Comparison of ENCODE assay signal across 1 cellular context in the genomic region with DNA sequence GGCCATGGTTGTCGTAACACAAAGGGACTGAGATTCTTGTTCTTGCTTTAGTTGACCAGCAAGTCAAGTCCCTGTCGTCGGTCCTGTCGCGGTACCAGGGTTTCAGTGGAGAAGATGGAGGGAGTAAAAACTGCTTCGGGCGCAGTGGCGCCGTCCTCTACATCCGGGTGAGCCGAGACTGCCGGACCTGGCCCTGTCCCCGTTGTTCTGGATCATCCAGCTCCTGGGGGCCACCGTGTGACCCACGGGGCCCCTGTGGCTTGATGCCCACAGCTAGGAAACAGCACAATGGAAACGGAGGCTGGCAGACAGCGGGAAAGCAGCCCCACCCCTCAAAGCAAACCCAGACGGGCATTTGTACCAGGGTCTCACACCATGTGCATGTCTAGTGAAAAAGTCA.
TF ChIP-seq lines count a peak whose summit lies in the region.

No MANE protein-coding gene starts in this region.

TF ChIP-seq in K562, 482 proteins besides CTCF, POLR2A, EP300 and RAD21:
- TF ChIP-seq, protein P1, sequence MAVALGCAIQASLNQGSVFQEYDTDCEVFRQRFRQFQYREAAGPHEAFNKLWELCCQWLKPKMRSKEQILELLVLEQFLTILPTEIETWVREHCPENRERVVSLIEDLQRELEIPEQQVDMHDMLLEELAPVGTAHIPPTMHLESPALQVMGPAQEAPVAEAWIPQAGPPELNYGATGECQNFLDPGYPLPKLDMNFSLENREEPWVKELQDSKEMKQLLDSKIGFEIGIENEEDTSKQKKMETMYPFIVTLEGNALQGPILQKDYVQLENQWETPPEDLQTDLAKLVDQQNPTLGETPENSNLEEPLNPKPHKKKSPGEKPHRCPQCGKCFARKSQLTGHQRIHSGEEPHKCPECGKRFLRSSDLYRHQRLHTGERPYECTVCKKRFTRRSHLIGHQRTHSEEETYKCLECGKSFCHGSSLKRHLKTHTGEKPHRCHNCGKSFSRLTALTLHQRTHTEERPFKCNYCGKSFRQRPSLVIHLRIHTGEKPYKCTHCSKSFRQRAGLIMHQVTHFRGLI (CRISPR knock-in tag; IDR thresholded peaks at IDR 0.05) = no peak
- TF ChIP-seq HEY1 (CRISPR knock-in tag; IDR thresholded peaks at IDR 0.05; ENCODE audit: borderline replicate concordance) = no peak
- peak; percentile 33; the same call in 1 of the 2 replicates for TF ChIP-seq POLR2G (IDR thresholded peaks at IDR 0.05; ENCODE audit: low read depth, low read length)
- TF ChIP-seq, protein P2, sequence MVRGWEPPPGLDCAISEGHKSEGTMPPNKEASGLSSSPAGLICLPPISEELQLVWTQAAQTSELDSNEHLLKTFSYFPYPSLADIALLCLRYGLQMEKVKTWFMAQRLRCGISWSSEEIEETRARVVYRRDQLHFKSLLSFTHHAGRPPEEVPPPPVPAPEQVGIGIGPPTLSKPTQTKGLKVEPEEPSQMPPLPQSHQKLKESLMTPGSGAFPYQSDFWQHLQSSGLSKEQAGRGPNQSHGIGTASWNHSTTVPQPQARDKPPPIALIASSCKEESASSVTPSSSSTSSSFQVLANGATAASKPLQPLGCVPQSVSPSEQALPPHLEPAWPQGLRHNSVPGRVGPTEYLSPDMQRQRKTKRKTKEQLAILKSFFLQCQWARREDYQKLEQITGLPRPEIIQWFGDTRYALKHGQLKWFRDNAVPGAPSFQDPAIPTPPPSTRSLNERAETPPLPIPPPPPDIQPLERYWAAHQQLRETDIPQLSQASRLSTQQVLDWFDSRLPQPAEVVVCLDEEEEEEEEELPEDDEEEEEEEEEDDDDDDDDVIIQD (CRISPR knock-in tag; IDR thresholded peaks at IDR 0.05) = no peak
